In genomic region chr10:5813341-5814109, GRCh38 we compare ENCODE assay signal across 1 cellular context.
TF ChIP-seq lines count a peak whose summit lies in the region.

GDI2 (minus strand) TSS chr10:5813434; CDS start chr10:5813258, 176 bp downstream.

TF ChIP-seq in GM12878, 131 proteins besides CTCF, POLR2A, EP300 and RAD21 (continued from another document and continues in another):
- TF ChIP-seq REST (IDR thresholded peaks at IDR 0.05; ENCODE audit: low read depth, low read length) (no peak), STAT3 (IDR thresholded peaks at IDR 0.05; ENCODE audit: low read depth, low read length) (no peak), RFX5 (IDR thresholded peaks at IDR 0.05; ENCODE audit: low read depth, low read length) (no peak), KAT2A (conservative IDR thresholded peaks at IDR 0.05; ENCODE audit: control insufficient read depth, low read depth, low read length) (no peak), ZNF207 (IDR thresholded peaks at IDR 0.05; ENCODE audit: borderline replicate concordance) (peak; percentile 92), ATF7 (IDR thresholded peaks at IDR 0.05; ENCODE audit: low read depth) (no peak), MLLT1 (IDR thresholded peaks at IDR 0.05) (peak; percentile 55; the same call in 1 of the 2 replicates), ZBTB11 (CRISPR knock-in tag; IDR thresholded peaks at IDR 0.05) (no peak), ZNF687 (IDR thresholded peaks at IDR 0.05) (peak; percentile 88), SMAD5 (IDR thresholded peaks at IDR 0.05; ENCODE audit: low read depth) (peak; percentile 96), MEF2A (IDR thresholded peaks at IDR 0.05; ENCODE audit: insufficient read depth, low read depth, low read length) (no peak), RBBP5 (conservative IDR thresholded peaks at IDR 0.05) (peak; percentile 96), ATF2 (IDR thresholded peaks at IDR 0.05; ENCODE audit: low read length) (no peak; the same call in 1 of the 2 replicates), NR2C2 (IDR thresholded peaks at IDR 0.05; ENCODE audit: borderline replicate concordance, control insufficient read depth, insufficient read length, low read depth) (no peak), PRDM15 (CRISPR knock-in tag; IDR thresholded peaks at IDR 0.05) (no peak), TCF3 (IDR thresholded peaks at IDR 0.05; ENCODE audit: borderline replicate concordance, insufficient read depth, low read depth, low read length) (peak; percentile 26; the same call in 1 of the 2 replicates), YBX1 (IDR thresholded peaks at IDR 0.05) (no peak), HSF1 (IDR thresholded peaks at IDR 0.05; ENCODE audit: low read depth, low read length) (no peak), E4F1 (IDR thresholded peaks at IDR 0.05; ENCODE audit: borderline replicate concordance, partially characterized antibody) (peak; percentile 54), CBX5 (IDR thresholded peaks at IDR 0.05; ENCODE audit: low read depth) (0 out of 2 replicates have a peak, but pooled peaks have one; percentile 19), GATAD2B (conservative IDR thresholded peaks at IDR 0.05; ENCODE audit: low read depth) (peak; percentile 68), GABPA (IDR thresholded peaks at IDR 0.05; ENCODE audit: low read depth) (peak; percentile 76; the same call in 1 of the 2 replicates), NFYA (IDR thresholded peaks at IDR 0.05; ENCODE audit: borderline replicate concordance, low read depth, low read length) (no peak), EGR1 (IDR thresholded peaks at IDR 0.05; ENCODE audit: borderline replicate concordance in 1 of 2, low read depth in 2 of 2, low read length in 2 of 2) (peak in 1 of 2 experiments; percentile 58; a peak in 1 of 3 replicates), SIN3A (IDR thresholded peaks at IDR 0.05; ENCODE audit: low read depth, low read length) (peak; percentile 25), CHD1 (IDR thresholded peaks at IDR 0.05; ENCODE audit: low read depth, low read length) (0 out of 2 replicates have a peak, but pooled peaks have one; percentile 48), ATF3 (IDR thresholded peaks at IDR 0.05; ENCODE audit: borderline replicate concordance, extremely low read depth, low read depth, low read length) (no peak), EZH2 (IDR thresholded peaks at IDR 0.05; ENCODE audit: borderline replicate concordance, control insufficient read depth, low read depth, low read length) (no peak), SMC3 (IDR thresholded peaks at IDR 0.05; ENCODE audit: borderline replicate concordance, low read length) (no peak), RUNX3 (IDR thresholded peaks at IDR 0.05; ENCODE audit: low read length) (peak; percentile 3; the same call in 1 of the 2 replicates)
